Comparison of ENCODE assay signal across 14 cellular contexts in the genomic region with DNA sequence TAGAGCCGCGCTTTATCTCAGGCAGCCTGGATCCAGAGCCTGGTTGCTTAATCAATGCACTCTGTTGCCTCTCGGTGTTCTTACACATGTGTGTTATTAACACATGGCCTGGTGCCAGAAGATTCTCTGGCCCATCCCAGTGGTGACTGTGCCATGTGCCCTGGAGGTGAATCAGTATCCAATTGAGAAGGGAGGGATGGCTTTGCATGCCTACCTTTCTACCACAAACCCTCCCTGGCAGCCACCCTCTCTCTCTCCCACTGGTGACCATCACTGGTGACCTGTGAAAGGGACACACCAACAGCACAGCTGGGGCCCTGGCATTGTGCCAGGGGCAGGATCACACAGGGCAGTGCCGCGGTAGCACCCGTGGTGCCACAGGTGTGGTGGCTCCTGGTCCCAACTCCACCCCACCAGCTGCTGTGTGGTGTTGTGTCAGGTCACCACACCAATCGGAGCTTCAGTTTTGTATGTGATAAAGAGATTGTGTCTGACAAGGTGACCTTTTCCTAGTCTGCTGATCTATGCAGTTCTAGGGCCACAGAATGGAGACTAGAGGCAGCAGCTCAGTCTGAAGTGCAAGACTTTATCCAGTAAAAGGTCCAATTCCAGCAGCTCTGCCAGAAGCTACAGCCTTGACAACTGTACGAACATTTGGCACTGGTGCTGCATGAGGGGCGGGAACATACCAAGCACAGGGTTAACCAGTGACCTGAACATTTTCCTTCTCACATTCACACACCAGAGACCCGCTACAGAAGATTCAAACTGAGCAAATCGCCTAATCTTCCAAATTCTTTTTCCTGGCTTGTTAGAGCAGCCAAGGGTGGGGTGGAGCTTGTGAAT. TPM values are rescaled to one million over a fixed set of nuclear protein-coding genes. Genes with fewer than 3 reads are reported as not detected.
DNase-seq lines count a peak whose midpoint lies in the region; ATAC-seq, FAIRE-seq and TF ChIP-seq lines count a peak whose summit lies in the region.
"Had no signal": no experiment of that assay in that cellular context is flagged by ENCODE, and none has a peak within 500 bp of the region (broad histone marks: within the 10 kb centered on the region; RNA-seq: fewer than 3 reads in every experiment).

No MANE protein-coding gene starts in this region.

- H3K9me3 ChIP-seq in K562 (replicated peaks; ENCODE audit: control insufficient read depth, insufficient read depth, low read depth, low read length) (no peaks in the 10 kb centered on the region), hepatocyte (ENCODE audit: low read depth) (no peaks in the 10 kb centered on the region), tibial nerve (no peaks in the 10 kb centered on the region)
- H3K9me3 ChIP-seq: A549, SJSA1, thoracic aorta had no signal

- WGBS in K562 (ENCODE audit: insufficient coverage, low coverage, missing lambda C conversion rate), result under 1% methylated on average over 11 of the region's 11 CpGs
- 67% methylated on average over 11 of the region's 11 CpGs for WGBS in hepatocyte (ENCODE audit: low lambda C conversion rate, missing lambda C conversion rate)
- WGBS in tibial nerve, 2 donors, result 42 to 50% methylated on average over 11 of the region's 11 CpGs

- H3K4me2 ChIP-seq in K562 (ENCODE audit: insufficient read depth, low read length) (no peak overlapping the region), hepatocyte (peak overlapping the region; percentile 51)
- H3K4me2 ChIP-seq: A549 had no signal

- ATAC-seq in K562 (no peak), HG03097 (IDR thresholded peaks at IDR 0.05; ENCODE audit: low FRiP score, unreplicated experiment) (no peak)
- ATAC-seq: A549 had no signal

- no peaks in the 10 kb centered on the region for H3K9me2 ChIP-seq in hepatocyte (replicated peaks; ENCODE audit: insufficient read depth)

- no TSS peak for BruUV-seq in K562 (replicated peaks; lab: Mats Ljungman, UMichigan)

- H4K20me1 ChIP-seq in K562 (replicated peaks; ENCODE audit: control insufficient read depth, insufficient read depth, low read length) (no peaks in the 10 kb centered on the region), hepatocyte (ENCODE audit: insufficient read depth, poor library complexity, severe bottlenecking) (no peaks in the 10 kb centered on the region)

- intact Hi-C loops in K562 (cut with micrococcal nuclease), result no loop called here

- H3K4me3 Mint-ChIP-seq in nephron progenitor cell, result no peak overlapping the region

- no peaks in the 10 kb centered on the region for H3K9me1 ChIP-seq in K562 (ENCODE audit: control insufficient read depth, insufficient read depth, low read length)

- H3K4me1 ChIP-seq in K562 (replicated peaks in 1 of 2; ENCODE audit: control insufficient read depth in 2 of 2, insufficient read depth in 2 of 2, low read length in 2 of 2) (no peaks in the 10 kb centered on the region; a peak in 1 of 5 replicates), hepatocyte (ENCODE audit: insufficient read depth) (peaks cover 51% of the 10 kb centered on the region), tibial nerve (peaks cover 0 to 26% (median 0%) of the 10 kb centered on the region in 4 donors)
- H3K4me1 ChIP-seq: SJSA1 had no signal

- H3K4me3 ChIP-seq in K562 (no peak overlapping the region), hepatocyte (no peak overlapping the region), tibial nerve (no peak overlapping the region)
- H3K4me3 ChIP-seq: A549, SJSA1, thoracic aorta had no signal

- no peaks in the 10 kb centered on the region for H3K9me3 Mint-ChIP-seq in nephron progenitor cell

- H3K27ac Mint-ChIP-seq in nephron progenitor cell, result no peak overlapping the region

- no peak for TF ChIP-seq CTCF in K562 (IDR thresholded peaks at IDR 0.05 in 2 of 3, conservative IDR thresholded peaks at IDR 0.05 in 1 of 3; ENCODE audit: insufficient read depth in 2 of 3, low read depth in 1 of 3, low read length in 3 of 3)
- no peak for TF ChIP-seq CTCF in hepatocyte (IDR thresholded peaks at IDR 0.05; ENCODE audit: poor library complexity)
- TF ChIP-seq CTCF in tibial nerve (IDR thresholded peaks at IDR 0.05), result no peak
- TF ChIP-seq CTCF in nephron progenitor cell (IDR thresholded peaks at IDR 0.05), result no peak

- DNase-seq in NCI-H1417 (lab: John Stamatoyannopoulos, UW) (peak in 2 of 3 experiments; percentile 20 to 64), NCI-H1417 treated with DMSO at 0.1 percent for 48 hours (lab: John Stamatoyannopoulos, UW) (no peak), K562 (ENCODE audit: extremely low read depth in 1 of 4, low spot score in 3 of 4) (no peak), hepatocyte (ENCODE audit: low spot score) (peak; percentile 85), tibial nerve (ENCODE audit: low spot score in 2 of 2) (peak; percentile 45 to 61), nephron progenitor cell (no peak), NCI-H187 treated with DMSO at 0.1 percent for 48 hours (lab: John Stamatoyannopoulos, UW) (no peak)
- DNase-seq: activated CD8-positive, alpha-beta memory T cell treated with anti-CD3 and anti-CD28 coated beads for 24 hours; anterior cingulate cortex; head of caudate nucleus had no signal

- POLR2A ChIA-PET in K562 (lab: Yijun Ruan, JAX), result interaction anchor here (0.6 to 0.7 kb wide), 2 partner anchors 13 to 1162 kb away, joined by 3 read pairs; no protein-coding TSS in a partner anchor

- H3K27me3 Mint-ChIP-seq in nephron progenitor cell (ENCODE audit: low read depth, poor library complexity), result peaks cover 29% of the 10 kb centered on the region

- H3K36me3 Mint-ChIP-seq in nephron progenitor cell (ENCODE audit: low read depth), result no peaks in the 10 kb centered on the region

- CTCF ChIA-PET in K562 (lab: Yijun Ruan, JAX; ENCODE audit: low intra/inter-chr PET ratio), result no interaction called here

- H3K36me3 ChIP-seq in K562 (ENCODE audit: control insufficient read depth, insufficient read depth, low read length) (no peaks in the 10 kb centered on the region), hepatocyte (replicated peaks; ENCODE audit: insufficient read depth, low read depth) (no peaks in the 10 kb centered on the region), tibial nerve (no peaks in the 10 kb centered on the region)
- H3K36me3 ChIP-seq: SJSA1, thoracic aorta had no signal

- TF ChIP-seq EP300 in K562 (IDR thresholded peaks at IDR 0.05; ENCODE audit: low read length) (no peak), tibial nerve (IDR thresholded peaks at IDR 0.05) (no peak)

- H3K9ac ChIP-seq in K562 (ENCODE audit: insufficient read depth in 1 of 2, low read depth in 2 of 2, low read length in 2 of 2), result no peak overlapping the region

- in situ Hi-C loops in K562 (cut with MboI), result no loop called here

- peaks cover 0 to 2% of the 10 kb centered on the region in 2 experiments; a peak in 2 of 5 replicates for H3K27me3 ChIP-seq in K562 (ENCODE audit: control insufficient read depth in 2 of 2, insufficient read depth in 2 of 2, low read length in 2 of 2)
- no peaks in the 10 kb centered on the region for H3K27me3 ChIP-seq in hepatocyte
- H3K27me3 ChIP-seq in tibial nerve, result peaks cover 0 to 2% of the 10 kb centered on the region in 2 donors
- H3K27me3 ChIP-seq: SJSA1 had no signal

- H3K27ac ChIP-seq in K562 (ENCODE audit: extremely low read depth, low read depth, low read length) (no peak overlapping the region), hepatocyte (peak overlapping the region; percentile 83), tibial nerve (peak overlapping the region in 3 of 4 donors; percentile 37 to 55 (median 54))
- H3K27ac ChIP-seq: A549, SJSA1, thoracic aorta had no signal

- no peak overlapping the region for H2AFZ ChIP-seq in K562 (ENCODE audit: low read depth, low read length)
- H2AFZ ChIP-seq in hepatocyte, result no peak overlapping the region

- H3K79me2 ChIP-seq in K562 (ENCODE audit: control insufficient read depth, insufficient read depth, low read length) (no peaks in the 10 kb centered on the region), hepatocyte (no peaks in the 10 kb centered on the region)

- peaks cover 9% of the 10 kb centered on the region for H3K4me1 Mint-ChIP-seq in nephron progenitor cell

- TF ChIP-seq POLR2A in K562 (conservative IDR thresholded peaks at IDR 0.05) (no peak), tibial nerve (IDR thresholded peaks at IDR 0.05) (no peak)

- no peak for TF ChIP-seq RAD21 in K562 (CRISPR knock-in tag; conservative IDR thresholded peaks at IDR 0.05 in 1 of 2, IDR thresholded peaks at IDR 0.05 in 1 of 2)

- FAIRE-seq in K562 (lab: Jason Lieb, UNC), result no peak
- FAIRE-seq: A549 had no signal

RNA-seq across cellular contexts. Expression of a gene that starts 9.1 kb away (rescaled TPM):
- not detected in 2 replicates for total RNA-seq in K562 (2011; cell fraction: chromatin; rRNA removed; ENCODE audit: low replicate concordance)
- not detected in 2 replicates for total RNA-seq in K562 (2011; cell fraction: nucleolus; rRNA removed)
- total RNA-seq in K562 (2011; cell fraction: nucleoplasm; rRNA removed), result not detected in 2 replicates
- not detected in 2 replicates for total RNA-seq in K562 (2014; rRNA removed)
- total RNA-seq in K562 (2014; rRNA removed; fragmentation: Illumina TruSeq; extraction: Trizol), result not detected in 2 replicates
- total RNA-seq in K562 (2015; rRNA removed; fragmentation: Illumina TruSeq; extraction: Trizol), result not detected in 2 replicates
- total RNA-seq in K562 (2021), result not detected in 2 replicates
- not detected in 2 replicates for polyA plus RNA-seq in K562 (2011; rRNA removed)
- not detected in 2 replicates for polyA plus RNA-seq in K562 (2011; cell fraction: cytosol; rRNA removed)
- polyA plus RNA-seq in K562 (2011; cell fraction: nucleus; rRNA removed), result not detected in 2 replicates
- not detected in 2 replicates for polyA plus RNA-seq in K562 (2012)
- polyA plus RNA-seq in K562 (2014; fragmentation: Illumina TruSeq; extraction: Trizol), result not detected in 2 replicates
- polyA plus RNA-seq in K562 (2014; fragmentation: Nextera tagmentation; extraction: Ambion mirVana), result not detected
- polyA plus RNA-seq in K562 (2014; rRNA removed), result not detected in 2 replicates
- not detected in 2 replicates for polyA minus RNA-seq in K562 (2011; rRNA and poly(A)+ RNA removed)
- polyA minus RNA-seq in K562 (2011; cell fraction: cytosol; rRNA and poly(A)+ RNA removed), result not detected in 2 replicates
- polyA minus RNA-seq in K562 (2011; cell fraction: nucleus; rRNA and poly(A)+ RNA removed), result not detected in 2 replicates
- 71.2 and 79.6 TPM in 2 replicates for total RNA-seq in hepatocyte
- 49.4 and 51.2 TPM in 2 replicates for polyA plus RNA-seq in hepatocyte
- total RNA-seq in tibial nerve, result 1 to 10 TPM in 1 of 4 donors, under 1 TPM in 3; 0.21 to 2.9 (median 0.67) TPM
- total RNA-seq: SJSA1, thoracic aorta had no signal
- polyA plus RNA-seq: A549 had no signal

RNA-seq across cellular contexts. Expression of a gene that starts 56.6 kb away (rescaled TPM):
- 0.86 TPM in 1 of 2 replicates, not detected in the other for total RNA-seq in K562 (2011; cell fraction: chromatin; rRNA removed; ENCODE audit: low replicate concordance)
- total RNA-seq in K562 (2011; cell fraction: nucleolus; rRNA removed), result not detected in 2 replicates
- not detected in 2 replicates for total RNA-seq in K562 (2011; cell fraction: nucleoplasm; rRNA removed)
- total RNA-seq in K562 (2014; rRNA removed) (not detected in 2 replicates), K562 (2014; rRNA removed; fragmentation: Illumina TruSeq; extraction: Trizol) (0.13 and 0.62 TPM in 2 replicates), K562 (2015; rRNA removed; fragmentation: Illumina TruSeq; extraction: Trizol) (0.25 and 0.30 TPM in 2 replicates), K562 (2021) (0.27 and 0.49 TPM in 2 replicates), hepatocyte (20.5 and 31.4 TPM in 2 replicates), tibial nerve (10 to 100 TPM in 1 of 4 donors, 1 to 10 TPM in 3; 2.4 to 27.3 (median 3.9) TPM)
- polyA plus RNA-seq in K562 (2011; rRNA removed) (0.38 TPM in 1 of 2 replicates, not detected in the other), K562 (2014; fragmentation: Illumina TruSeq; extraction: Trizol) (0.08 and 0.54 TPM in 2 replicates), K562 (2014; fragmentation: Nextera tagmentation; extraction: Ambion mirVana) (1 to 10 TPM in 1 of 2 experiments, under 1 TPM in 1; 0.83 to 1.1 TPM), K562 (2014; rRNA removed) (0.22 TPM in 1 of 2 replicates, not detected in the other), hepatocyte (10.3 and 12.6 TPM in 2 replicates)
- 0.12 TPM in 1 of 2 replicates, not detected in the other for polyA plus RNA-seq in K562 (2011; cell fraction: cytosol; rRNA removed)
- not detected in 2 replicates for polyA plus RNA-seq in K562 (2011; cell fraction: nucleus; rRNA removed)
- 0.52 and 0.97 TPM in 2 replicates for polyA plus RNA-seq in K562 (2012)
- not detected in 2 replicates for polyA minus RNA-seq in K562 (2011; rRNA and poly(A)+ RNA removed)
- not detected in 2 replicates for polyA minus RNA-seq in K562 (2011; cell fraction: cytosol; rRNA and poly(A)+ RNA removed)
- polyA minus RNA-seq in K562 (2011; cell fraction: nucleus; rRNA and poly(A)+ RNA removed), result not detected in 2 replicates

Comparison
In these comparisons a context has a peak if more than half of its experiments do, and no peak if none do; other contexts are left out.
1. DNase-seq: peak in NCI-H1417 (2 of 3), hepatocyte (single experiment) and tibial nerve (2 of 2); none in NCI-H1417 treated with DMSO at 0.1 percent for 48 hours (single experiment), K562 (0 of 4), nephron progenitor cell (single experiment) and NCI-H187 treated with DMSO at 0.1 percent for 48 hours (single experiment).
2. RNA of a gene that starts 9.1 kb away (total RNA-seq): 71.2 to 79.6 TPM in hepatocyte; 0.21 to 2.9 TPM in tibial nerve and not detected in K562; every median in the first group is over 10 times any median in the second.